Comparison of ENCODE assay signal across 15 cellular contexts in the genomic region with DNA sequence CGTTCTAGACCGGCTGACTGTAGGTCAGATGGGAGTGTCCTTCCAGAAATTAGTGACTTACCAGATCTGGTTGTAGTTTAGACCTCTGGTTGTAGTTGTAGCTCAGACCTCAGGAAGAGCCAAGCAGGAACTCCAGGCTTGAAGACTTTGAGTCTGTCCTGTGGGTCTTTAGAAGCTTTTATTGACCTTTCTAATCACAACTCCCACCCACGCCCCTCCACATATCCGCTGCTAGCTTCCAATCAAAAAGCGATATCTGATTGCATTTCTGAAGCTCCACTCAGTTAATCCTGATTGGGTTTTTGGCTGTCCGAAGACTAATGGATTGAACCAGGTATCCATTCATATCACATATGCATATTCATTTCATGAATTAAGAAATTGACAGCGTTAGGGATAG. TPM values are rescaled to one million over a fixed set of nuclear protein-coding genes. Genes with fewer than 3 reads are reported as not detected.
"Had no signal": no experiment of that assay in that cellular context is flagged by ENCODE, and none has a peak within 500 bp of the region (broad histone marks: within the 10 kb centered on the region; RNA-seq: fewer than 3 reads in every experiment).

Gene HNRNPCL1, minus strand, starts transcription at position 101 of the 400 bp plus-strand sequence. CDS start 431 bp downstream, outside the sequence.

RNA-seq across cellular contexts. Expression of gene HNRNPCL1, which starts in this region (rescaled TPM):
- total RNA-seq: activated B cell treated with CpG ODN at 0.5 μM for 24 hours; activated CD4-positive, alpha-beta memory T cell treated with anti-CD3 and anti-CD28 coated beads for 36 hours; activated CD4-positive, alpha-beta memory T cell treated with anti-CD3 and anti-CD28 coated beads, Interleukin-2, amount 10 ng/mL, durations not matched to agents 7 days and 5 days; activated CD4-positive, alpha-beta T cell treated with anti-CD3 and anti-CD28 coated beads for 36 hours; activated CD4-positive, alpha-beta T cell treated with anti-CD3 and anti-CD28 coated beads, Interleukin-2, amount 10 ng/mL, durations not matched to agents 24 days and 14 days; activated CD4-positive, alpha-beta T cell treated with anti-CD3 and anti-CD28 coated beads, Interleukin-2, amount 10 ng/mL, durations not matched to agents 7 days and 5 days; activated CD8-positive, alpha-beta memory T cell treated with anti-CD3 and anti-CD28 coated beads for 36 hours; activated CD8-positive, alpha-beta memory T cell treated with anti-CD3 and anti-CD28 coated beads, Interleukin-2, amount 10 ng/mL, durations not matched to agents 7 days and 5 days; activated CD8-positive, alpha-beta T cell treated with anti-CD3 and anti-CD28 coated beads for 36 hours; activated CD8-positive, alpha-beta T cell treated with anti-CD3 and anti-CD28 coated beads, Interleukin-2, amount 10 ng/mL, durations not matched to agents 7 days and 5 days; T-cell; T-helper 1 cell treated with Interleukin-12 subunit alpha and Interleukin-12 subunit beta and Interleukin-4 antibody, amounts not matched to agents 30 ng/mL and 1 ng/mL, for 36 hours; T-helper 17 cell; T-helper 2 cell treated with Interferon-gamma antibody and Interleukin-4, amounts not matched to agents 100 ng/mL and 5 ng/mL, for 36 hours; WTC11 had no signal
